In the genomic region with DNA sequence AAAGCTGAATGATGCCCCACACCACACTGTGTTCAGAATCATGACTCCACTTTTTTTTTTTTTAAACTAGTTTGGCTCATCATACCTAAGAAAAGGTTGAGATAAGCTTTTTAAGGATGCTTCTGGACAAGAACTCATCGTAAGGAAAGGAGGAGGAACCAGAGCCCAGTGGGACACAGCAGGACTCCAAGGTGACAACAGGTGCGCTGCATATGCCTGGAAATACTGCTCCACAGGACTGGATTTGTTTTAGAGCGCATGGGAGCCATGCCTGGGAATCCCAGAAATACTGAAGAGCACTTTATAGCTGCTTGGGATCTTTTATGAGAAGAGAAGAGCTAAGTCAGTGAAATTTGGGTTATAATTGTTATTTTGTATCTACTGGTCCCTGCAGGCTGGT, we compare ENCODE assay signal across 3 cellular contexts.
TF ChIP-seq lines count a peak whose summit lies in the region.

No MANE protein-coding gene starts in this region.

TF ChIP-seq in A549, 52 proteins besides CTCF, POLR2A, EP300 and RAD21 (continued from another document):
- TF ChIP-seq MYC (IDR thresholded peaks at IDR 0.05; ENCODE audit: borderline replicate concordance, low read length) (no peak), RNF2 (IDR thresholded peaks at IDR 0.05; ENCODE audit: borderline replicate concordance, low read depth) (no peak), KDM1A (IDR thresholded peaks at IDR 0.05; ENCODE audit: low read depth) (no peak), HDAC2 (IDR thresholded peaks at IDR 0.05) (no peak), ZSCAN20 (CRISPR knock-in tag; IDR thresholded peaks at IDR 0.05) (no peak), JUNB (IDR thresholded peaks at IDR 0.05) (no peak), CEBPB (IDR thresholded peaks at IDR 0.05) (no peak)
- TF ChIP-seq, protein P1, sequence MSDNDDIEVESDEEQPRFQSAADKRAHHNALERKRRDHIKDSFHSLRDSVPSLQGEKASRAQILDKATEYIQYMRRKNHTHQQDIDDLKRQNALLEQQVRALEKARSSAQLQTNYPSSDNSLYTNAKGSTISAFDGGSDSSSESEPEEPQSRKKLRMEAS (IDR thresholded peaks at IDR 0.05), result no peak
- TF ChIP-seq, protein P2, sequence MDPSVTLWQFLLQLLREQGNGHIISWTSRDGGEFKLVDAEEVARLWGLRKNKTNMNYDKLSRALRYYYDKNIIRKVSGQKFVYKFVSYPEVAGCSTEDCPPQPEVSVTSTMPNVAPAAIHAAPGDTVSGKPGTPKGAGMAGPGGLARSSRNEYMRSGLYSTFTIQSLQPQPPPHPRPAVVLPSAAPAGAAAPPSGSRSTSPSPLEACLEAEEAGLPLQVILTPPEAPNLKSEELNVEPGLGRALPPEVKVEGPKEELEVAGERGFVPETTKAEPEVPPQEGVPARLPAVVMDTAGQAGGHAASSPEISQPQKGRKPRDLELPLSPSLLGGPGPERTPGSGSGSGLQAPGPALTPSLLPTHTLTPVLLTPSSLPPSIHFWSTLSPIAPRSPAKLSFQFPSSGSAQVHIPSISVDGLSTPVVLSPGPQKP (IDR thresholded peaks at IDR 0.05; ENCODE audit: low read depth, low read length), result no peak
- TF ChIP-seq, protein P3, sequence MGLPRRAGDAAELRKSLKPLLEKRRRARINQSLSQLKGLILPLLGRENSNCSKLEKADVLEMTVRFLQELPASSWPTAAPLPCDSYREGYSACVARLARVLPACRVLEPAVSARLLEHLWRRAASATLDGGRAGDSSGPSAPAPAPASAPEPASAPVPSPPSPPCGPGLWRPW (IDR thresholded peaks at IDR 0.05), result no peak
- TF ChIP-seq, protein P4, sequence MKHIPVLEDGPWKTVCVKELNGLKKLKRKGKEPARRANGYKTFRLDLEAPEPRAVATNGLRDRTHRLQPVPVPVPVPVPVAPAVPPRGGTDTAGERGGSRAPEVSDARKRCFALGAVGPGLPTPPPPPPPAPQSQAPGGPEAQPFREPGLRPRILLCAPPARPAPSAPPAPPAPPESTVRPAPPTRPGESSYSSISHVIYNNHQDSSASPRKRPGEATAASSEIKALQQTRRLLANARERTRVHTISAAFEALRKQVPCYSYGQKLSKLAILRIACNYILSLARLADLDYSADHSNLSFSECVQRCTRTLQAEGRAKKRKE (CRISPR knock-in tag; IDR thresholded peaks at IDR 0.05; ENCODE audit: low read depth), result no peak

TF ChIP-seq in IMR-90, 13 proteins besides CTCF, POLR2A, EP300 and RAD21:
- TF ChIP-seq, protein P5, sequence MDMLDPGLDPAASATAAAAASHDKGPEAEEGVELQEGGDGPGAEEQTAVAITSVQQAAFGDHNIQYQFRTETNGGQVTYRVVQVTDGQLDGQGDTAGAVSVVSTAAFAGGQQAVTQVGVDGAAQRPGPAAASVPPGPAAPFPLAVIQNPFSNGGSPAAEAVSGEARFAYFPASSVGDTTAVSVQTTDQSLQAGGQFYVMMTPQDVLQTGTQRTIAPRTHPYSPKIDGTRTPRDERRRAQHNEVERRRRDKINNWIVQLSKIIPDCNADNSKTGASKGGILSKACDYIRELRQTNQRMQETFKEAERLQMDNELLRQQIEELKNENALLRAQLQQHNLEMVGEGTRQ (IDR thresholded peaks at IDR 0.05; ENCODE audit: low read depth, low read length), result no peak
- TF ChIP-seq SMC3 (IDR thresholded peaks at IDR 0.05; ENCODE audit: low read depth, low read length) (no peak), RCOR1 (IDR thresholded peaks at IDR 0.05; ENCODE audit: insufficient replicate concordance, low read length) (no peak), NFE2L2 (IDR thresholded peaks at IDR 0.05; ENCODE audit: low read depth, low read length) (no peak), MAZ (IDR thresholded peaks at IDR 0.05; ENCODE audit: borderline replicate concordance, low read depth, low read length) (no peak), FOS (IDR thresholded peaks at IDR 0.05; ENCODE audit: low read depth, low read length) (no peak), BHLHE40 (IDR thresholded peaks at IDR 0.05; ENCODE audit: low read depth, low read length) (no peak), CEBPB (IDR thresholded peaks at IDR 0.05; ENCODE audit: low read depth, low read length) (no peak), CHD1 (IDR thresholded peaks at IDR 0.05; ENCODE audit: low read depth, low read length) (no peak)
- TF ChIP-seq, protein P2 (IDR thresholded peaks at IDR 0.05; ENCODE audit: borderline replicate concordance, low read depth, low read length), result no peak

TF ChIP-seq in WTC11, 78 proteins besides CTCF, POLR2A, EP300 and RAD21:
- TF ChIP-seq, protein P6, sequence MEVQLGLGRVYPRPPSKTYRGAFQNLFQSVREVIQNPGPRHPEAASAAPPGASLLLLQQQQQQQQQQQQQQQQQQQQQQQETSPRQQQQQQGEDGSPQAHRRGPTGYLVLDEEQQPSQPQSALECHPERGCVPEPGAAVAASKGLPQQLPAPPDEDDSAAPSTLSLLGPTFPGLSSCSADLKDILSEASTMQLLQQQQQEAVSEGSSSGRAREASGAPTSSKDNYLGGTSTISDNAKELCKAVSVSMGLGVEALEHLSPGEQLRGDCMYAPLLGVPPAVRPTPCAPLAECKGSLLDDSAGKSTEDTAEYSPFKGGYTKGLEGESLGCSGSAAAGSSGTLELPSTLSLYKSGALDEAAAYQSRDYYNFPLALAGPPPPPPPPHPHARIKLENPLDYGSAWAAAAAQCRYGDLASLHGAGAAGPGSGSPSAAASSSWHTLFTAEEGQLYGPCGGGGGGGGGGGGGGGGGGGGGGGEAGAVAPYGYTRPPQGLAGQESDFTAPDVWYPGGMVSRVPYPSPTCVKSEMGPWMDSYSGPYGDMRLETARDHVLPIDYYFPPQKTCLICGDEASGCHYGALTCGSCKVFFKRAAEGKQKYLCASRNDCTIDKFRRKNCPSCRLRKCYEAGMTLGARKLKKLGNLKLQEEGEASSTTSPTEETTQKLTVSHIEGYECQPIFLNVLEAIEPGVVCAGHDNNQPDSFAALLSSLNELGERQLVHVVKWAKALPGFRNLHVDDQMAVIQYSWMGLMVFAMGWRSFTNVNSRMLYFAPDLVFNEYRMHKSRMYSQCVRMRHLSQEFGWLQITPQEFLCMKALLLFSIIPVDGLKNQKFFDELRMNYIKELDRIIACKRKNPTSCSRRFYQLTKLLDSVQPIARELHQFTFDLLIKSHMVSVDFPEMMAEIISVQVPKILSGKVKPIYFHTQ (CRISPR knock-in tag; IDR thresholded peaks at IDR 0.05), result no peak
- no peak for TF ChIP-seq GRHL2 (CRISPR knock-in tag; IDR thresholded peaks at IDR 0.05; ENCODE audit: insufficient replicate concordance, severe bottlenecking)
- TF ChIP-seq SOX15 (CRISPR knock-in tag; IDR thresholded peaks at IDR 0.05), result no peak
- TF ChIP-seq, protein P5 (CRISPR knock-in tag; IDR thresholded peaks at IDR 0.05), result no peak
- no peak for TF ChIP-seq SMAD4 (CRISPR knock-in tag; IDR thresholded peaks at IDR 0.05)
